In the genomic region with DNA sequence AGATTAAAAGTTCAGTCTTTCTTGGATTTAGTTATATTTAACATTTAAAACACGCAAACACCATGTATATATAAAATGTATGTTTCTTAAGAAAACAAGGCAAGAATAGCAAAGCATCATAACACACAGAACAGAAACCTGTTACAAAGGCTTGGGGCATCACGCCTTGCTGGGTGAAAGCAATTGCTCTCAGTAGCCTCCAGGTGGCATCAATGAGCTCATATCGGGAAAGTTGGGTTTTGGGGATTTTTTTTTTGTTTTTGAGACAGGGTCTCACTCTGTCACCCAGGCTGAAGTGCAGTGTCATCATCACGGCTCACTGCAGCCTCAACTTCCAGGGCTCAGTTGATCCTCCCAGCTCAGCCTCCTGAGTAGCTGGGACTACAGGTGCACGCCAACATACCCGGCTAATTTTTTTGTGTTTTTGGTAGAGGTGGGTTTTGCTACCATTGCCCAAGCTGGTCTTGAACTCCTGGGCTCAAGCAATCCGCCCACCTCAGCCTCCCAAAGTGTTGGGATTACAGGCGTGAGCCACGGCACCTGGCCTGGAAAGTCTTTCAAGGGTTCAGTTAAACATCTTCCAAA, we compare ENCODE assay signal across 9 cellular contexts. TPM values are rescaled to one million over a fixed set of nuclear protein-coding genes. Genes with fewer than 3 reads are reported as not detected.
DNase-seq lines count a peak whose midpoint lies in the region; ATAC-seq and TF ChIP-seq lines count a peak whose summit lies in the region.
"Had no signal": no experiment of that assay in that cellular context is flagged by ENCODE, and none has a peak within 500 bp of the region (broad histone marks: within the 10 kb centered on the region; RNA-seq: fewer than 3 reads in every experiment).

No MANE protein-coding gene starts in this region.

- H3K4me3 Mint-ChIP-seq in neural progenitor cell: no peak overlapping the region
- H3K4me3 Mint-ChIP-seq: activated naive CD4-positive, alpha-beta T cell treated with anti-CD3 and anti-CD28 coated beads, Interleukin-2, amount 50 U/mL, for 24 hours had no signal

- H3K4me1 ChIP-seq in neural progenitor cell: no peaks in the 10 kb centered on the region

- H3K27me3 ChIP-seq in neural progenitor cell: no peaks in the 10 kb centered on the region

- no peaks in the 10 kb centered on the region for H3K9me3 ChIP-seq in neural progenitor cell (ENCODE audit: low read depth)

- TF ChIP-seq POLR2A in erythroblast (IDR thresholded peaks at IDR 0.05; ENCODE audit: low read length): no peak

- H4K20me1 ChIP-seq in neural progenitor cell (ENCODE audit: low read depth): no peaks in the 10 kb centered on the region

- H3K9me3 Mint-ChIP-seq in neural progenitor cell: no peaks in the 10 kb centered on the region
- H3K9me3 Mint-ChIP-seq: activated naive CD4-positive, alpha-beta T cell treated with anti-CD3 and anti-CD28 coated beads, Interleukin-2, amount 50 U/mL, for 24 hours had no signal

- TF ChIP-seq CTCF in neural progenitor cell (IDR thresholded peaks at IDR 0.05): peak; percentile 78

- H3K79me2 ChIP-seq in neural progenitor cell (ENCODE audit: low read depth): no peaks in the 10 kb centered on the region

- peaks cover 15% of the 10 kb centered on the region for H3F3A ChIP-seq in neural progenitor cell (ENCODE audit: low read depth)

- H3K4me1 Mint-ChIP-seq in neural progenitor cell: no peaks in the 10 kb centered on the region

- no peak overlapping the region for H3K4me3 ChIP-seq in neural progenitor cell

- DNase-seq in NCI-H524 (lab: John Stamatoyannopoulos, UW): peak; percentile 9 to 34
- DNase-seq in NCI-H524 treated with DMSO at 0.1 percent for 48 hours (lab: John Stamatoyannopoulos, UW): no peak
- peak; percentile 11 to 33 for DNase-seq in Kasumi-1 (lab: John Stamatoyannopoulos, UW)
- peak; percentile 12 for DNase-seq in T-helper 9 cell
- DNase-seq in erythroblast (lab: John Stamatoyannopoulos, UW): peak; percentile 36 to 65
- peak; percentile 80 for DNase-seq in neural progenitor cell (ENCODE audit: low spot score)
- no peak for DNase-seq in UCSD-AML1 (lab: John Stamatoyannopoulos, UW; ENCODE audit: unreplicated experiment)

- no peak overlapping the region for H3K4me2 ChIP-seq in neural progenitor cell

- H3K27me3 Mint-ChIP-seq in neural progenitor cell (ENCODE audit: insufficient read depth, low read depth): no peaks in the 10 kb centered on the region
- H3K27me3 Mint-ChIP-seq: activated naive CD4-positive, alpha-beta T cell treated with anti-CD3 and anti-CD28 coated beads, Interleukin-2, amount 50 U/mL, for 24 hours had no signal

- peaks cover 17% of the 10 kb centered on the region for H3K36me3 Mint-ChIP-seq in neural progenitor cell

- H3K27ac ChIP-seq in neural progenitor cell: no peak overlapping the region

- no peak overlapping the region for H3K27ac Mint-ChIP-seq in neural progenitor cell
- H3K27ac Mint-ChIP-seq: activated naive CD4-positive, alpha-beta T cell treated with anti-CD3 and anti-CD28 coated beads, Interleukin-2, amount 50 U/mL, for 24 hours had no signal

- no peak overlapping the region for H3K9ac ChIP-seq in neural progenitor cell

- no peaks in the 10 kb centered on the region for H3K36me3 ChIP-seq in neural progenitor cell

- H2AFZ ChIP-seq in neural progenitor cell (replicated peaks): no peak overlapping the region

- ATAC-seq in HG03342 (IDR thresholded peaks at IDR 0.05; ENCODE audit: unreplicated experiment): no peak

RNA-seq across cellular contexts. Expression of a gene that starts 56.9 kb away (rescaled TPM):
- 7.4 and 22.5 TPM in 2 replicates for total RNA-seq in neural progenitor cell (ENCODE audit: low replicate concordance)

RNA-seq across cellular contexts. Expression of a gene that starts 57.1 kb away (rescaled TPM):
- 10.8 and 17.3 TPM in 2 replicates for total RNA-seq in neural progenitor cell (ENCODE audit: low replicate concordance)

Comparison
In these comparisons a context has a peak if more than half of its experiments do, and no peak if none do; other contexts are left out.
1. DNase-seq: peak in NCI-H524 (2 of 2), Kasumi-1 (2 of 2), T-helper 9 cell (single experiment), erythroblast (2 of 2) and neural progenitor cell (single experiment); none in NCI-H524 treated with DMSO at 0.1 percent for 48 hours (single experiment) and UCSD-AML1 (single experiment).